ENCODE assay signal across 14 cellular contexts in genomic region chr6:166554316-166554715, GRCh38. TPM values are rescaled to one million over a fixed set of nuclear protein-coding genes. Genes with fewer than 3 reads are reported as not detected.
DNase-seq lines count a peak whose midpoint lies in the region; ATAC-seq and TF ChIP-seq lines count a peak whose summit lies in the region.
"Had no signal": no experiment of that assay in that cellular context is flagged by ENCODE, and none has a peak within 500 bp of the region (broad histone marks: within the 10 kb centered on the region; RNA-seq: fewer than 3 reads in every experiment).

No MANE protein-coding gene starts in this region.

- peaks cover 35% of the 10 kb centered on the region for H3K4me1 Mint-ChIP-seq in neural progenitor cell

- TF ChIP-seq CTCF in SK-N-SH (IDR thresholded peaks at IDR 0.05): no peak
- no peak for TF ChIP-seq CTCF in gastroesophageal sphincter (IDR thresholded peaks at IDR 0.05)
- TF ChIP-seq CTCF in neural progenitor cell (IDR thresholded peaks at IDR 0.05): no peak
- no peak for TF ChIP-seq CTCF in uterus (IDR thresholded peaks at IDR 0.05)
- TF ChIP-seq CTCF in GM10248 (IDR thresholded peaks at IDR 0.05; ENCODE audit: control extremely low read depth, extremely low read depth, low read depth, missing control alignments): no peak
- TF ChIP-seq CTCF in GM20000 (IDR thresholded peaks at IDR 0.05; ENCODE audit: extremely low read depth, missing control alignments): no peak

- H3K4me3 ChIP-seq in SK-N-SH (ENCODE audit: low read depth in 2 of 2, low read length in 1 of 2) (no peak overlapping the region), gastroesophageal sphincter (no peak overlapping the region), neural progenitor cell (no peak overlapping the region), uterus (no peak overlapping the region)
- H3K4me3 ChIP-seq: prostate gland had no signal

- H2AFZ ChIP-seq in SK-N-SH (ENCODE audit: low read depth): no peak overlapping the region
- no peak overlapping the region for H2AFZ ChIP-seq in neural progenitor cell (replicated peaks)

- H3K9me3 Mint-ChIP-seq in neural progenitor cell: peaks cover 24% of the 10 kb centered on the region
- H3K9me3 Mint-ChIP-seq: memory B cell had no signal

- peaks cover 0 to 9% of the 10 kb centered on the region in 2 experiments for H3K36me3 ChIP-seq in SK-N-SH (replicated peaks in 1 of 2; ENCODE audit: control insufficient read depth in 1 of 2, insufficient read depth in 2 of 2, low read length in 1 of 2)
- H3K36me3 ChIP-seq in gastroesophageal sphincter: no peaks in the 10 kb centered on the region
- no peaks in the 10 kb centered on the region for H3K36me3 ChIP-seq in neural progenitor cell
- H3K36me3 ChIP-seq in uterus: no peaks in the 10 kb centered on the region
- H3K36me3 ChIP-seq: prostate gland had no signal

- H3K4me3 Mint-ChIP-seq in neural progenitor cell: no peak overlapping the region
- H3K4me3 Mint-ChIP-seq: memory B cell had no signal

- H3K79me2 ChIP-seq in SK-N-SH (ENCODE audit: insufficient read depth) (peaks cover 49% of the 10 kb centered on the region), neural progenitor cell (ENCODE audit: low read depth) (no peaks in the 10 kb centered on the region)

- TF ChIP-seq EP300 in SK-N-SH (IDR thresholded peaks at IDR 0.05; ENCODE audit: borderline replicate concordance in 1 of 2, low read depth in 1 of 2, low read length in 1 of 2) (no peak), gastroesophageal sphincter (IDR thresholded peaks at IDR 0.05) (no peak)

- H3K27me3 ChIP-seq in SK-N-SH (ENCODE audit: insufficient read depth): no peaks in the 10 kb centered on the region
- H3K27me3 ChIP-seq in gastroesophageal sphincter: no peaks in the 10 kb centered on the region
- no peaks in the 10 kb centered on the region for H3K27me3 ChIP-seq in neural progenitor cell
- H3K27me3 ChIP-seq in uterus: no peaks in the 10 kb centered on the region

- POLR2A ChIA-PET in SK-N-SH (lab: Yijun Ruan, JAX): interaction anchor here (1.3 kb wide), 1 partner anchor 9 kb away, joined by 3 read pairs; no protein-coding TSS in a partner anchor
- POLR2A ChIA-PET in GM10248 (lab: Yijun Ruan, JAX): no interaction called here

- CTCF ChIA-PET in SK-N-SH (lab: Yijun Ruan, JAX) (interaction anchor here (1.3 kb wide), 1 partner anchor 10 kb away, joined by 3 read pairs; no protein-coding TSS in a partner anchor), GM10248 (lab: Yijun Ruan, JAX) (interaction anchor here (0.9 kb wide), 1 partner anchor 24 kb away, joined by 3 read pairs; no protein-coding TSS in a partner anchor)

- peak overlapping the region; percentile 28 to 88 for H3K27ac ChIP-seq in SK-N-SH (ENCODE audit: low read depth in 2 of 2, low read length in 1 of 2)
- H3K27ac ChIP-seq in gastroesophageal sphincter: peak overlapping the region in 3 of 4 donors; percentile 56 to 75 (median 68)
- no peak overlapping the region for H3K27ac ChIP-seq in neural progenitor cell
- H3K27ac ChIP-seq in uterus: peak overlapping the region; percentile 45 to 65

- H4K20me1 ChIP-seq in SK-N-SH (ENCODE audit: insufficient read depth) (no peaks in the 10 kb centered on the region), neural progenitor cell (ENCODE audit: low read depth) (peaks cover 23% of the 10 kb centered on the region)

- intact Hi-C loops in uterus (cut with DNase I; ENCODE audit: low total_unique reads): no loop called here

- ATAC-seq in SK-N-SH treated with all-trans-retinoic acid at 6 μM for 48 hours: no peak
- no peak for ATAC-seq in gastroesophageal sphincter
- ATAC-seq: activated CD4-positive, CD25-positive, alpha-beta regulatory T cell treated with anti-CD3 and anti-CD28 coated beads, Interleukin-2, amount 50 U/mL, for 24 hours had no signal

- TF ChIP-seq RAD21 in SK-N-SH (IDR thresholded peaks at IDR 0.05; ENCODE audit: low read length): no peak

- TF ChIP-seq POLR2A in gastroesophageal sphincter (IDR thresholded peaks at IDR 0.05) (no peak), uterus (IDR thresholded peaks at IDR 0.05) (no peak)

- WGBS in SK-N-SH (ENCODE audit: low lambda C conversion rate): 93% methylated on average over 8 of the region's 8 CpGs
- WGBS in gastroesophageal sphincter (ENCODE audit: low coverage in 1 of 2), 2 donors: 36 to 55% methylated on average over 2 to 8 of the region's 8 CpGs

- DNase-seq in SK-N-SH: no peak
- DNase-seq in neural progenitor cell (ENCODE audit: low spot score): peak; percentile 10
- no peak for DNase-seq in uterus
- DNase-seq in GM10248 (ENCODE audit: extremely low spot score): no peak
- no peak for DNase-seq in NCI-H2107 (lab: John Stamatoyannopoulos, UW)
- no peak for DNase-seq in GM20000 (ENCODE audit: low spot score)
- DNase-seq: effector CD8-positive, alpha-beta T cell; NCI-H187 treated with DMSO at 0.1 percent for 48 hours; NK-92 treated with Interleukin-12 subunit alpha and Interleukin-12 subunit beta, amount 100 ng/mL, for 24 hours had no signal

- H3K4me2 ChIP-seq in SK-N-SH: peak overlapping the region; percentile 37; the same call in 1 of the 2 replicates
- no peak overlapping the region for H3K4me2 ChIP-seq in neural progenitor cell

- peak overlapping the region; percentile 58; the same call in 1 of the 2 replicates for H3K9ac ChIP-seq in SK-N-SH
- no peak overlapping the region for H3K9ac ChIP-seq in neural progenitor cell

- peaks cover 16 to 17% of the 10 kb centered on the region in 2 experiments; a peak in 2 of 4 replicates for H3K4me1 ChIP-seq in SK-N-SH (ENCODE audit: control insufficient read depth in 1 of 2, insufficient read depth in 2 of 2, low read depth in 1 of 2, low read length in 1 of 2)
- peaks cover 0 to 46% (median 0%) of the 10 kb centered on the region in 3 donors for H3K4me1 ChIP-seq in gastroesophageal sphincter
- peaks cover 39% of the 10 kb centered on the region for H3K4me1 ChIP-seq in neural progenitor cell
- H3K4me1 ChIP-seq in uterus: no peaks in the 10 kb centered on the region
- H3K4me1 ChIP-seq: prostate gland had no signal

- H3K9me3 ChIP-seq in SK-N-SH: no peaks in the 10 kb centered on the region
- peaks cover 0 to 4% (median 0%) of the 10 kb centered on the region in 3 donors for H3K9me3 ChIP-seq in gastroesophageal sphincter
- H3K9me3 ChIP-seq in neural progenitor cell (ENCODE audit: low read depth): no peaks in the 10 kb centered on the region
- H3K9me3 ChIP-seq in uterus: no peaks in the 10 kb centered on the region
- H3K9me3 ChIP-seq: prostate gland had no signal

- no peaks in the 10 kb centered on the region for H3K27me3 Mint-ChIP-seq in neural progenitor cell (ENCODE audit: insufficient read depth, low read depth)

- peaks cover 23% of the 10 kb centered on the region for H3K36me3 Mint-ChIP-seq in neural progenitor cell

- no peaks in the 10 kb centered on the region for H3K9me2 ChIP-seq in SK-N-SH

- H3F3A ChIP-seq in SK-N-SH (replicated peaks; ENCODE audit: insufficient read depth) (peaks cover 18% of the 10 kb centered on the region), neural progenitor cell (ENCODE audit: low read depth) (peaks cover 3% of the 10 kb centered on the region)

- H3K27ac Mint-ChIP-seq in neural progenitor cell: no peak overlapping the region
- H3K27ac Mint-ChIP-seq: memory B cell had no signal

TF ChIP-seq in SK-N-SH, 30 proteins besides CTCF, POLR2A, EP300 and RAD21:
- TF ChIP-seq CHD2 (IDR thresholded peaks at IDR 0.05; ENCODE audit: low read length, partially characterized antibody): no peak
- TF ChIP-seq ELF1 (IDR thresholded peaks at IDR 0.05): no peak
- TF ChIP-seq NRF1 (IDR thresholded peaks at IDR 0.05; ENCODE audit: low read depth, low read length): no peak
- TF ChIP-seq JUND (IDR thresholded peaks at IDR 0.05): no peak

TF ChIP-seq in SK-N-SH treated with all-trans-retinoic acid at 6 μM for 48 hours, 23 proteins besides CTCF, POLR2A, EP300 and RAD21:
- TF ChIP-seq ZNF8 (CRISPR knock-in tag; IDR thresholded peaks at IDR 0.05): no peak
- no peak for TF ChIP-seq SNAI2 (CRISPR knock-in tag; IDR thresholded peaks at IDR 0.05)
- TF ChIP-seq GLIS3 (CRISPR knock-in tag; IDR thresholded peaks at IDR 0.05): no peak

RNA-seq across cellular contexts. Expression of gene RAMACL, which starts 32.2 kb away (rescaled TPM):
- 0.10 and 0.39 TPM in 2 replicates for polyA plus RNA-seq in SK-N-SH (2012; rRNA removed)
- polyA plus RNA-seq in SK-N-SH (2012; cell fraction: cytosol; rRNA removed): 0.46 and 0.81 TPM in 2 replicates
- polyA plus RNA-seq in SK-N-SH (2012; cell fraction: nucleus; rRNA removed): 0.95 and 1.4 TPM in 2 replicates
- total RNA-seq in gastroesophageal sphincter (1 to 10 TPM in 3 of 4 donors, under 1 TPM in 1; 0.27 to 2.5 (median 1.7) TPM), neural progenitor cell (ENCODE audit: low replicate concordance) (0.19 and 0.56 TPM in 2 replicates), uterus (1 to 10 TPM in 3 of 4 donors, not detected in 1; 1.5 to 8.1 (median 1.8) TPM)
